15 cellular contexts compared by ENCODE assay signal in genomic region chr12:95829395-95829794, GRCh38. TPM values are rescaled to one million over a fixed set of nuclear protein-coding genes. Genes with fewer than 3 reads are reported as not detected.
"Had no signal": no experiment of that assay in that cellular context is flagged by ENCODE, and none has a peak within 500 bp of the region (broad histone marks: within the 10 kb centered on the region; RNA-seq: fewer than 3 reads in every experiment).

No MANE protein-coding gene starts in this region.

- H3K27ac ChIP-seq: esophagus squamous epithelium, hepatocyte, prostate gland, spleen, thoracic aorta had no signal

- H3K79me2 ChIP-seq: hepatocyte had no signal

- H3K9me3 ChIP-seq: esophagus squamous epithelium, prostate gland, spleen, thoracic aorta had no signal

- H3K4me3 ChIP-seq: esophagus squamous epithelium, hepatocyte, prostate gland, spleen, thoracic aorta had no signal

- DNase-seq: activated CD4-positive, alpha-beta memory T cell treated with anti-CD3 and anti-CD28 coated beads for 36 hours; activated CD4-positive, alpha-beta T cell treated with anti-CD3 and anti-CD28 coated beads for 36 hours; activated CD8-positive, alpha-beta memory T cell treated with anti-CD3 and anti-CD28 coated beads, Interleukin-2, amount 10 ng/mL, durations not matched to agents 7 days and 5 days; activated naive CD4-positive, alpha-beta T cell treated with anti-CD3 and anti-CD28 coated beads for 36 hours; activated T-cell treated with anti-CD3 and anti-CD28 coated beads, Interleukin-2, amount 50 U/mL, for 1 hour; esophagus squamous epithelium; islet precursor cell; left ventricle myocardium superior; spleen; stimulated activated CD4-positive, alpha-beta T cell treated with anti-CD3 and anti-CD28 coated beads, Interleukin-1b, Interleukin-23, amount 100 ng/mL, for 48 hours; T-helper 17 cell had no signal

- H3K4me1 ChIP-seq: esophagus squamous epithelium, prostate gland, spleen had no signal

- H3K27me3 ChIP-seq: hepatocyte had no signal

- H3K36me3 ChIP-seq: esophagus squamous epithelium, prostate gland, spleen, thoracic aorta had no signal

- H3K4me2 ChIP-seq: hepatocyte had no signal

- H2AFZ ChIP-seq: hepatocyte had no signal

RNA-seq across cellular contexts. Expression of gene NTN4, which starts 38.8 kb away (rescaled TPM):
- total RNA-seq: activated CD4-positive, alpha-beta T cell treated with anti-CD3 and anti-CD28 coated beads for 36 hours; activated CD8-positive, alpha-beta memory T cell treated with anti-CD3 and anti-CD28 coated beads, Interleukin-2, amount 10 ng/mL, durations not matched to agents 7 days and 5 days; activated naive CD4-positive, alpha-beta T cell treated with anti-CD3 and anti-CD28 coated beads for 36 hours; activated T-helper 2 cell treated with anti-CD3 and anti-CD28 coated beads, Interferon-gamma antibody, Interleukin-2, Interleukin-4, amounts not matched to agents 10 μg/mL and 5 μg/mL and 100 μg/mL, durations not matched to agents 14 hours and 24 hours and 36 hours had no signal
